In genomic region chr3:159950156-159950898, GRCh38 we compare ENCODE assay signal across 14 cellular contexts. TPM values are rescaled to one million over a fixed set of nuclear protein-coding genes. Genes with fewer than 3 reads are reported as not detected.
A peak's percentile ranks its signal among the peaks of the same experiment; 100 is the strongest.
DNase-seq lines count a peak whose midpoint lies in the region; ATAC-seq and TF ChIP-seq lines count a peak whose summit lies in the region.
"Had no signal": no experiment of that assay in that cellular context is flagged by ENCODE, and none has a peak within 500 bp of the region (broad histone marks: within the 10 kb centered on the region; RNA-seq: fewer than 3 reads in every experiment).

No MANE protein-coding gene starts in this region.

- H4K91ac ChIP-seq in mesenchymal stem cell (ENCODE audit: low read length), result peak overlapping the region; percentile 12

- H3K4me1 ChIP-seq in mesenchymal stem cell (ENCODE audit: control insufficient read depth, insufficient read depth, low read depth, low read length) (no peaks in the 10 kb centered on the region), SK-N-SH (ENCODE audit: control insufficient read depth in 1 of 2, insufficient read depth in 2 of 2, low read depth in 1 of 2, low read length in 1 of 2) (peaks cover 0 to 5% of the 10 kb centered on the region in 2 experiments; a peak in 1 of 4 replicates)
- H3K4me1 ChIP-seq: Peyer's patch had no signal

- H3K36me3 ChIP-seq in mesenchymal stem cell (ENCODE audit: control insufficient read depth in 1 of 2, insufficient read depth in 2 of 2, low read depth in 1 of 2, low read length in 2 of 2) (no peaks in the 10 kb centered on the region), SK-N-SH (replicated peaks in 1 of 2; ENCODE audit: control insufficient read depth in 1 of 2, insufficient read depth in 2 of 2, low read length in 1 of 2) (no peaks in the 10 kb centered on the region)
- H3K36me3 ChIP-seq: Peyer's patch, stomach had no signal

- peak overlapping the region in 1 of 2 experiments; percentile 63 for H2BK12ac ChIP-seq in mesenchymal stem cell (ENCODE audit: low read length in 2 of 2)

- CTCF ChIA-PET in SK-N-SH (lab: Yijun Ruan, JAX), result no interaction called here

- 100% methylated on average over 1 of the region's 3 CpGs for WGBS in mesenchymal stem cell
- 77% methylated on average over 3 of the region's 3 CpGs for WGBS in SK-N-SH (ENCODE audit: low lambda C conversion rate)

- ATAC-seq in GM19035 (IDR thresholded peaks at IDR 0.05; ENCODE audit: unreplicated experiment) (peak; percentile 63), HG02623 (IDR thresholded peaks at IDR 0.05; ENCODE audit: unreplicated experiment) (peak; percentile 74), HG03469 (IDR thresholded peaks at IDR 0.05; ENCODE audit: unreplicated experiment) (peak; percentile 83)

- TF ChIP-seq CTCF in SK-N-SH (IDR thresholded peaks at IDR 0.05), result no peak

- H3K4me2 ChIP-seq in mesenchymal stem cell (ENCODE audit: low read length, poor library complexity, severe bottlenecking), result no peak overlapping the region
- no peak overlapping the region for H3K4me2 ChIP-seq in SK-N-SH

- H4K20me1 ChIP-seq in SK-N-SH (ENCODE audit: insufficient read depth), result no peaks in the 10 kb centered on the region

- H3K79me2 ChIP-seq in SK-N-SH (ENCODE audit: insufficient read depth), result no peaks in the 10 kb centered on the region

- no peak overlapping the region for H3K4ac ChIP-seq in mesenchymal stem cell (ENCODE audit: low read depth in 1 of 2, low read length in 2 of 2)

- DNase-seq in mesenchymal stem cell, result no peak
- DNase-seq in amniotic stem cell (lab: John Stamatoyannopoulos, UW), result no peak
- DNase-seq in dermis blood vessel endothelial cell, result no peak
- DNase-seq in dedifferentiated amniotic fluid mesenchymal stem cell (ENCODE audit: extremely low spot score), result no peak
- DNase-seq in SK-N-SH, result no peak
- DNase-seq: activated CD4-positive, alpha-beta T cell treated with anti-CD3 and anti-CD28 coated beads, Interleukin-2, amount 10 ng/mL, durations not matched to agents 7 days and 5 days; activated naive CD8-positive, alpha-beta T cell treated with anti-CD3 and anti-CD28 coated beads for 36 hours; DMS53; H7; Peyer's patch; stomach had no signal

- POLR2A ChIA-PET in SK-N-SH (lab: Yijun Ruan, JAX), result no interaction called here

- no peak overlapping the region for H2BK5ac ChIP-seq in mesenchymal stem cell (ENCODE audit: low read depth, low read length, poor library complexity, severe bottlenecking)

- H3K9me3 ChIP-seq in mesenchymal stem cell (ENCODE audit: control insufficient read depth, low read length) (no peaks in the 10 kb centered on the region), SK-N-SH (no peaks in the 10 kb centered on the region)
- H3K9me3 ChIP-seq: Peyer's patch, stomach had no signal

- H3K14ac ChIP-seq in mesenchymal stem cell (ENCODE audit: low read length in 2 of 2), result no peak overlapping the region

- H3K27ac ChIP-seq in mesenchymal stem cell (ENCODE audit: low read length, poor library complexity, severe bottlenecking), result no peak overlapping the region
- no peak overlapping the region for H3K27ac ChIP-seq in SK-N-SH (ENCODE audit: low read depth in 2 of 2, low read length in 1 of 2)
- H3K27ac ChIP-seq: Peyer's patch, stomach had no signal

- no peaks in the 10 kb centered on the region for H3K79me1 ChIP-seq in mesenchymal stem cell (replicated peaks; ENCODE audit: low read length, poor library complexity, severe bottlenecking)

- no peak overlapping the region for H3K9ac ChIP-seq in mesenchymal stem cell (ENCODE audit: low read length)
- no peak overlapping the region for H3K9ac ChIP-seq in SK-N-SH

- H3K9me2 ChIP-seq in SK-N-SH, result no peaks in the 10 kb centered on the region

- no peak overlapping the region for H2BK120ac ChIP-seq in mesenchymal stem cell (ENCODE audit: low read depth, low read length)

- H2AFZ ChIP-seq in mesenchymal stem cell (ENCODE audit: low read depth, low read length), result no peak overlapping the region
- no peak overlapping the region for H2AFZ ChIP-seq in SK-N-SH (ENCODE audit: low read depth)

- H3K18ac ChIP-seq in mesenchymal stem cell (ENCODE audit: low read depth in 1 of 2, low read length in 2 of 2), result no peak overlapping the region

- TF ChIP-seq EP300 in SK-N-SH (IDR thresholded peaks at IDR 0.05; ENCODE audit: borderline replicate concordance in 1 of 2, low read depth in 1 of 2, low read length in 1 of 2), result no peak

- no peak overlapping the region for H2AK5ac ChIP-seq in mesenchymal stem cell (ENCODE audit: low read length, severe bottlenecking)

- H3K23ac ChIP-seq in mesenchymal stem cell (ENCODE audit: low read length in 2 of 2), result no peak overlapping the region

- no peak overlapping the region for H2BK15ac ChIP-seq in mesenchymal stem cell (ENCODE audit: low read depth, poor library complexity, severe bottlenecking)

- TF ChIP-seq RAD21 in SK-N-SH (IDR thresholded peaks at IDR 0.05; ENCODE audit: low read length), result no peak

- H3K27me3 ChIP-seq in mesenchymal stem cell (ENCODE audit: control insufficient read depth in 1 of 2, insufficient read depth in 1 of 2, low read length in 2 of 2) (no peaks in the 10 kb centered on the region), SK-N-SH (ENCODE audit: insufficient read depth) (no peaks in the 10 kb centered on the region)
- H3K27me3 ChIP-seq: Peyer's patch had no signal

- peaks cover 5% of the 10 kb centered on the region for H3F3A ChIP-seq in SK-N-SH (replicated peaks; ENCODE audit: insufficient read depth)

- H3K4me3 ChIP-seq in mesenchymal stem cell (ENCODE audit: insufficient read depth in 1 of 2, low read depth in 1 of 2, low read length in 2 of 2) (no peak overlapping the region), SK-N-SH (ENCODE audit: low read depth in 2 of 2, low read length in 1 of 2) (no peak overlapping the region)
- H3K4me3 ChIP-seq: Peyer's patch, stomach had no signal

- peak overlapping the region; percentile 59 for H4K8ac ChIP-seq in mesenchymal stem cell (ENCODE audit: low read length)

TF ChIP-seq in SK-N-SH, 30 proteins besides CTCF, POLR2A, EP300 and RAD21:
- no peak for TF ChIP-seq USF2 (IDR thresholded peaks at IDR 0.05; ENCODE audit: borderline replicate concordance, low read depth, low read length)
- no peak for TF ChIP-seq FOXJ3 (CRISPR knock-in tag; IDR thresholded peaks at IDR 0.05)
- no peak for TF ChIP-seq FOSL2 (IDR thresholded peaks at IDR 0.05; ENCODE audit: borderline replicate concordance, low read depth)
- TF ChIP-seq NRF1 (IDR thresholded peaks at IDR 0.05; ENCODE audit: low read depth, low read length), result no peak
- no peak for TF ChIP-seq EZH2phosphoT487 (IDR thresholded peaks at IDR 0.05; ENCODE audit: borderline replicate concordance, low read depth)
- TF ChIP-seq RXRA (IDR thresholded peaks at IDR 0.05; ENCODE audit: borderline replicate concordance, low read depth), result no peak
- no peak for TF ChIP-seq YY1 (IDR thresholded peaks at IDR 0.05; ENCODE audit: low read depth)
- TF ChIP-seq CHD2 (IDR thresholded peaks at IDR 0.05; ENCODE audit: low read length, partially characterized antibody), result no peak
- TF ChIP-seq, protein P1, sequence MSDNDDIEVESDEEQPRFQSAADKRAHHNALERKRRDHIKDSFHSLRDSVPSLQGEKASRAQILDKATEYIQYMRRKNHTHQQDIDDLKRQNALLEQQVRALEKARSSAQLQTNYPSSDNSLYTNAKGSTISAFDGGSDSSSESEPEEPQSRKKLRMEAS (IDR thresholded peaks at IDR 0.05; ENCODE audit: low read depth), result no peak
- no peak for TF ChIP-seq GABPA (IDR thresholded peaks at IDR 0.05; ENCODE audit: low read depth)

RNA-seq across cellular contexts. Expression of gene IL12A, which starts 38.3 kb away (rescaled TPM):
- 1.8 TPM for polyA plus RNA-seq in mesenchymal stem cell (2013, experiment 1 of 2)
- polyA plus RNA-seq in mesenchymal stem cell (2013, experiment 2 of 2), result 1.7 TPM
- total RNA-seq in dermis blood vessel endothelial cell, result 0.60 and 0.68 TPM in 2 replicates
- polyA plus RNA-seq in SK-N-SH (2012; rRNA removed), result 0.97 and 1.9 TPM in 2 replicates
- 0.84 and 1.0 TPM in 2 replicates for polyA plus RNA-seq in SK-N-SH (2012; cell fraction: cytosol; rRNA removed)
- polyA plus RNA-seq in SK-N-SH (2012; cell fraction: nucleus; rRNA removed), result 2.3 and 2.7 TPM in 2 replicates
